ENCODE assay signal across 19 cellular contexts in the genomic region with DNA sequence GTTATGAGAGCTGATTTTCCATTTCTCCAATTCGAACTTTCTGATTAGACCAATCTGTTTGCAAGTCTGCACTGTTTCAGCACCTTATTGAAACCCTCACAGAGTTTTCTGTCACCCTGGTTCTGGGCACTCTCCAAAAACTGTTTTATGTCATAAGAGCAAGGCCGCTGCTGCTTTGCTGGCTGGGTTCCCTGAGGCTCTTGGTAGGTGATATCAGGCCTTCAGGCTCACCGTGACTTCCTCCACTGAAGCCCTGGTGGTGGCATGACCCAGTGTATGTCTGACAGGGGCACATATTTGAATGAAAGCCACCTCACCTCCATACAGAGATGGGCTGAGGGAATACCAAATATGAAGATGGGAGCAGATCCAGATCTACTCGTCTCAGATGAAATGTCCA. TPM values are rescaled to one million over a fixed set of nuclear protein-coding genes. Genes with fewer than 3 reads are reported as not detected.
DNase-seq lines count a peak whose midpoint lies in the region; ATAC-seq and TF ChIP-seq lines count a peak whose summit lies in the region.
"Had no signal": no experiment of that assay in that cellular context is flagged by ENCODE, and none has a peak within 500 bp of the region (broad histone marks: within the 10 kb centered on the region; RNA-seq: fewer than 3 reads in every experiment).

No MANE protein-coding gene starts in this region.

- in situ Hi-C loops in mammary epithelial cell (cut with MboI; ENCODE audit: low sequenced_read_pairs in 2 of 2) = no loop called here

- no peak overlapping the region for H3K4me3 ChIP-seq in adipocyte (ENCODE audit: low read length)
- no peak overlapping the region for H3K4me3 ChIP-seq in right cardiac atrium (ENCODE audit: low read length)
- peak overlapping the region in 1 of 3 donors; percentile 29 for H3K4me3 ChIP-seq in skeletal muscle tissue (ENCODE audit: low read length in 3 of 3)
- H3K4me3 ChIP-seq in mammary epithelial cell (replicated peaks in 1 of 3; ENCODE audit: insufficient read depth in 1 of 3, low read depth in 2 of 3, low read length in 3 of 3) = no peak overlapping the region
- H3K4me3 ChIP-seq in endodermal cell (ENCODE audit: low read length) = no peak overlapping the region
- H3K4me3 ChIP-seq: BLaER1 treated with 17β-estradiol and CSF1 and Interleukin-3, amounts not matched to agents 10 nM and 100 nM; dorsolateral prefrontal cortex; SK-N-MC; skin epidermis had no signal

- DNase-seq in HUDEP-2 (lab: John Stamatoyannopoulos, UW; ENCODE audit: unreplicated experiment in 76 of 76) = peak in 68 of 76 experiments; percentile 6 to 68 (median 48)
- DNase-seq in adipocyte (ENCODE audit: low read depth) = peak; percentile 38
- DNase-seq in right cardiac atrium = peak; percentile 58 to 82 (median 76)
- DNase-seq in mammary epithelial cell = no peak
- DNase-seq in AG20443 (ENCODE audit: low spot score) = no peak
- no peak for DNase-seq in endodermal cell
- DNase-seq: activated CD8-positive, alpha-beta T cell treated with anti-CD3 and anti-CD28 coated beads, Interleukin-2, amount 10 ng/mL, durations not matched to agents 7 days and 5 days; DND-41; dorsolateral prefrontal cortex; KG1; NCI-H1105; NCI-H226; OCI-M1; stimulated activated naive CD4-positive, alpha-beta T cell treated with Interleukin-2 at 50 U/mL for 16 hours had no signal

- TF ChIP-seq CTCF in mammary epithelial cell (conservative IDR thresholded peaks at IDR 0.05 in 1 of 2, IDR thresholded peaks at IDR 0.05 in 1 of 2; ENCODE audit: extremely low read depth in 1 of 2, insufficient read depth in 1 of 2, low read depth in 1 of 2, low read length in 2 of 2) (no peak), endodermal cell (conservative IDR thresholded peaks at IDR 0.05) (no peak)

- H3K9me3 Mint-ChIP-seq in endodermal cell = no peaks in the 10 kb centered on the region

- H3K4me2 ChIP-seq in mammary epithelial cell (ENCODE audit: insufficient read depth, low read depth, low read length) = no peak overlapping the region
- H3K4me2 ChIP-seq: BLaER1 treated with 17β-estradiol and CSF1 and Interleukin-3, amounts not matched to agents 10 nM and 100 nM had no signal

- peaks cover 5% of the 10 kb centered on the region for H4K20me1 ChIP-seq in mammary epithelial cell (ENCODE audit: insufficient read depth, low read length)

- H3K36me3 ChIP-seq in adipocyte (ENCODE audit: control insufficient read depth, insufficient read depth, low read length, severe bottlenecking) (peaks cover 3% of the 10 kb centered on the region), skeletal muscle tissue (ENCODE audit: control insufficient read depth in 3 of 3, insufficient read depth in 3 of 3, low read length in 3 of 3) (no peaks in the 10 kb centered on the region), mammary epithelial cell (ENCODE audit: insufficient read depth, low read length) (peaks cover 3% of the 10 kb centered on the region), endodermal cell (ENCODE audit: control insufficient read depth, insufficient read depth, low read length) (peaks cover 35% of the 10 kb centered on the region)

- no peak overlapping the region for H3K27ac Mint-ChIP-seq in endodermal cell
- H3K27ac Mint-ChIP-seq: activated CD8-positive, alpha-beta T cell treated with anti-CD3 and anti-CD28 coated beads, Interleukin-2, amount 10 ng/mL, durations not matched to agents 7 days and 5 days had no signal

- H3K4me1 ChIP-seq in adipocyte (ENCODE audit: control insufficient read depth, insufficient read depth, low read length) = peaks cover 25% of the 10 kb centered on the region
- H3K4me1 ChIP-seq in right cardiac atrium (ENCODE audit: control insufficient read depth, insufficient read depth, low read length) = peaks cover 2% of the 10 kb centered on the region
- peaks cover 11 to 18% (median 12%) of the 10 kb centered on the region in 3 donors for H3K4me1 ChIP-seq in skeletal muscle tissue (ENCODE audit: control insufficient read depth in 3 of 3, insufficient read depth in 3 of 3, low read length in 3 of 3)
- no peaks in the 10 kb centered on the region for H3K4me1 ChIP-seq in mammary epithelial cell (ENCODE audit: insufficient read depth, low read length)
- H3K4me1 ChIP-seq in endodermal cell (ENCODE audit: control insufficient read depth, insufficient read depth, low read length) = peaks cover 4% of the 10 kb centered on the region

- H3K27me3 ChIP-seq in adipocyte (replicated peaks; ENCODE audit: control insufficient read depth, insufficient read depth, low read length) = no peaks in the 10 kb centered on the region
- H3K27me3 ChIP-seq in right cardiac atrium (ENCODE audit: control insufficient read depth, insufficient read depth) = no peaks in the 10 kb centered on the region
- H3K27me3 ChIP-seq in skeletal muscle tissue (ENCODE audit: control insufficient read depth in 3 of 3, insufficient read depth in 3 of 3, low read length in 3 of 3) = no peaks in the 10 kb centered on the region
- H3K27me3 ChIP-seq in mammary epithelial cell (ENCODE audit: insufficient read depth, low read length) = no peaks in the 10 kb centered on the region
- no peaks in the 10 kb centered on the region for H3K27me3 ChIP-seq in endodermal cell (ENCODE audit: control insufficient read depth, insufficient read depth, low read length, poor library complexity, severe bottlenecking)
- H3K27me3 ChIP-seq: BLaER1 treated with 17β-estradiol and CSF1 and Interleukin-3, amounts not matched to agents 10 nM and 100 nM; dorsolateral prefrontal cortex had no signal

- H3K36me3 Mint-ChIP-seq in endodermal cell (ENCODE audit: low read depth) = peaks cover 35% of the 10 kb centered on the region

- no peak overlapping the region for H3K9ac ChIP-seq in adipocyte (ENCODE audit: low read length)
- H3K9ac ChIP-seq in skeletal muscle tissue (ENCODE audit: low read depth in 1 of 3, low read length in 3 of 3) = peak overlapping the region in 1 of 3 donors; percentile 35
- no peak overlapping the region for H3K9ac ChIP-seq in mammary epithelial cell (ENCODE audit: insufficient read depth, low read length)
- H3K9ac ChIP-seq in endodermal cell (ENCODE audit: extremely low read depth, low read length, poor library complexity, severe bottlenecking) = no peak overlapping the region
- H3K9ac ChIP-seq: BLaER1 treated with 17β-estradiol and CSF1 and Interleukin-3, amounts not matched to agents 10 nM and 100 nM had no signal

- CTCF ChIA-PET in mammary epithelial cell (lab: Charles Lee; ENCODE audit: low non-redundant PET) = no interaction called here

- no peaks in the 10 kb centered on the region for H3K27me3 Mint-ChIP-seq in endodermal cell (ENCODE audit: insufficient read depth)

- no peak overlapping the region for H2AFZ ChIP-seq in mammary epithelial cell (ENCODE audit: low read depth, low read length)

- dilution Hi-C loops in mammary epithelial cell (cut with HindIII; ENCODE audit: low sequenced_read_pairs) = no loop called here

- H3K79me2 ChIP-seq in mammary epithelial cell (ENCODE audit: insufficient read depth, low read length) = peaks cover 97% of the 10 kb centered on the region

- H3K4me3 Mint-ChIP-seq in endodermal cell = no peak overlapping the region
- H3K4me3 Mint-ChIP-seq: activated CD8-positive, alpha-beta T cell treated with anti-CD3 and anti-CD28 coated beads, Interleukin-2, amount 10 ng/mL, durations not matched to agents 7 days and 5 days had no signal

- H3K4me1 Mint-ChIP-seq in endodermal cell = peaks cover 11% of the 10 kb centered on the region

- ATAC-seq in right cardiac atrium = peak; percentile 82 to 89
- ATAC-seq in HG03378 (IDR thresholded peaks at IDR 0.05; ENCODE audit: unreplicated experiment) = no peak
- ATAC-seq: activated CD8-positive, alpha-beta T cell treated with anti-CD3 and anti-CD28 coated beads, Interleukin-2, amount 10 ng/mL, durations not matched to agents 7 days and 5 days had no signal

- H3K27ac ChIP-seq in right cardiac atrium (ENCODE audit: low read length) (no peak overlapping the region), skeletal muscle tissue (ENCODE audit: low read depth, low read length) (peak overlapping the region; percentile 38), mammary epithelial cell (ENCODE audit: insufficient read depth, low read depth, low read length) (no peak overlapping the region), endodermal cell (ENCODE audit: low read depth, low read length) (no peak overlapping the region)
- H3K27ac ChIP-seq: BLaER1 treated with 17β-estradiol and CSF1 and Interleukin-3, amounts not matched to agents 10 nM and 100 nM; dorsolateral prefrontal cortex; SK-N-MC; skin epidermis had no signal

- no peaks in the 10 kb centered on the region for H3K9me3 ChIP-seq in adipocyte (ENCODE audit: control insufficient read depth, low read length)
- no peaks in the 10 kb centered on the region for H3K9me3 ChIP-seq in right cardiac atrium (ENCODE audit: control insufficient read depth, low read length)
- H3K9me3 ChIP-seq in skeletal muscle tissue (ENCODE audit: control insufficient read depth in 3 of 3, low read length in 3 of 3) = no peaks in the 10 kb centered on the region
- no peaks in the 10 kb centered on the region for H3K9me3 ChIP-seq in mammary epithelial cell (replicated peaks; ENCODE audit: insufficient read depth, low read length)
- peaks cover 7% of the 10 kb centered on the region for H3K9me3 ChIP-seq in endodermal cell (ENCODE audit: control insufficient read depth, low read length)
- H3K9me3 ChIP-seq: BLaER1 treated with 17β-estradiol and CSF1 and Interleukin-3, amounts not matched to agents 10 nM and 100 nM had no signal

- 30% methylated on average over 4 of the region's 4 CpGs for WGBS in right cardiac atrium
- WGBS in mammary epithelial cell (ENCODE audit: low coverage, missing lambda C conversion rate) = 57% methylated on average over 4 of the region's 4 CpGs
- WGBS in endodermal cell (ENCODE audit: insufficient coverage in 1 of 2, insufficient read length in 1 of 2), 2 experiments = 83 to 92% methylated on average over 2 to 4 of the region's 4 CpGs

- intact Hi-C loops in right cardiac atrium (cut with DNase I) (no loop called here), mammary epithelial cell (cut with micrococcal nuclease) (no loop called here)

- BruUV-seq in mammary epithelial cell (replicated peaks; lab: Mats Ljungman, UMichigan) = no TSS peak

RNA-seq across cellular contexts. Expression of gene RABGEF1, which starts 8.3 kb away (rescaled TPM):
- 10 to 100 TPM; 11.4 to 19.0 (median 16.5) TPM for total RNA-seq in right cardiac atrium
- 7.7 TPM for polyA plus RNA-seq in right cardiac atrium
- total RNA-seq in skeletal muscle tissue = 30.8 TPM
- total RNA-seq in mammary epithelial cell = 10 to 100 TPM; 49.8 to 58.7 TPM
- 36.5 TPM for polyA plus RNA-seq in mammary epithelial cell
- 89.7 TPM for polyA minus RNA-seq in mammary epithelial cell
- 10 to 100 TPM; 22.7 to 26.7 TPM for total RNA-seq in endodermal cell
- 18.2 TPM for polyA plus RNA-seq in endodermal cell (2013, experiment 1 of 2)
- polyA plus RNA-seq in endodermal cell (2013, experiment 2 of 2) = 18.5 TPM

Comparison
In these comparisons a context has a peak if more than half of its experiments do, and no peak if none do; other contexts are left out.
1. DNase-seq: peak in HUDEP-2 (68 of 76), adipocyte (single experiment) and right cardiac atrium (3 of 3); none in mammary epithelial cell (single experiment), AG20443 (single experiment) and endodermal cell (single experiment).